In genomic region chr17:57544834-57545463, GRCh38 we compare ENCODE assay signal across 1 cellular context.
TF ChIP-seq lines count a peak whose summit lies in the region.

No MANE protein-coding gene starts in this region.

TF ChIP-seq in HEK293, 187 proteins besides CTCF, POLR2A, EP300 and RAD21 (continued from another document):
- peak; percentile 91 for TF ChIP-seq ZNF398 (tag by site-specific recombination; IDR thresholded peaks at IDR 0.05)
- TF ChIP-seq PRDM10 (tag by site-specific recombination; IDR thresholded peaks at IDR 0.05) = no peak; the same call in 1 of the 2 replicates
- no peak for TF ChIP-seq ZNF621 (tag by site-specific recombination; IDR thresholded peaks at IDR 0.05)
- TF ChIP-seq WT1 (tag by site-specific recombination; IDR thresholded peaks at IDR 0.05) = peak; percentile 91
- peak; percentile 82 for TF ChIP-seq TSHZ1 (tag by site-specific recombination; IDR thresholded peaks at IDR 0.05; ENCODE audit: borderline replicate concordance)
- TF ChIP-seq GFI1B (tag by site-specific recombination; IDR thresholded peaks at IDR 0.05) = peak; percentile 98
- peak; percentile 78 for TF ChIP-seq ZNF629 (tag by site-specific recombination; IDR thresholded peaks at IDR 0.05)
- TF ChIP-seq ZFP3 (tag by site-specific recombination; IDR thresholded peaks at IDR 0.05; ENCODE audit: low read depth) = no peak
- TF ChIP-seq ZBTB8A (tag by site-specific recombination; IDR thresholded peaks at IDR 0.05) = 0 out of 2 replicates have a peak, but pooled peaks have one; percentile 30
- TF ChIP-seq ZNF561 (tag by site-specific recombination; IDR thresholded peaks at IDR 0.05; ENCODE audit: borderline replicate concordance) = peak; percentile 65; the same call in 1 of the 2 replicates
- no peak for TF ChIP-seq ZNF530 (tag by site-specific recombination; IDR thresholded peaks at IDR 0.05; ENCODE audit: low read depth)
- TF ChIP-seq ZNF473 (tag by site-specific recombination; IDR thresholded peaks at IDR 0.05) = no peak
- TF ChIP-seq ZFHX2 (tag by site-specific recombination; conservative IDR thresholded peaks at IDR 0.05) = no peak; the same call in none of the 2 replicates
- TF ChIP-seq MZF1 (tag by site-specific recombination; IDR thresholded peaks at IDR 0.05; ENCODE audit: borderline replicate concordance) = 0 out of 2 replicates have a peak, but pooled peaks have one; percentile 13
- TF ChIP-seq ZBTB20 (tag by site-specific recombination; IDR thresholded peaks at IDR 0.05) = no peak
- no peak for TF ChIP-seq ZNF335 (tag by site-specific recombination; conservative IDR thresholded peaks at IDR 0.05)
- TF ChIP-seq ZNF501 (tag by site-specific recombination; IDR thresholded peaks at IDR 0.05) = no peak
